In genomic region chr17:915416-916201, GRCh38 we compare ENCODE assay signal across 10 cellular contexts.
A peak's percentile ranks its signal among the peaks of the same experiment; 100 is the strongest.
DNase-seq lines count a peak whose midpoint lies in the region; ATAC-seq lines count a peak whose summit lies in the region.
"Had no signal": no experiment of that assay in that cellular context is flagged by ENCODE, and none has a peak within 500 bp of the region (broad histone marks: within the 10 kb centered on the region; RNA-seq: fewer than 3 reads in every experiment).

No MANE protein-coding gene starts in this region.

- H3K27ac ChIP-seq in mesenchymal stem cell (ENCODE audit: low read length, poor library complexity, severe bottlenecking): no peak overlapping the region

- no peak overlapping the region for H2BK120ac ChIP-seq in mesenchymal stem cell (ENCODE audit: low read depth, low read length)

- H3K14ac ChIP-seq in mesenchymal stem cell (ENCODE audit: low read length in 2 of 2): no peak overlapping the region

- no peak overlapping the region for H2AFZ ChIP-seq in mesenchymal stem cell (ENCODE audit: low read depth, low read length)

- no peaks in the 10 kb centered on the region for H3K9me3 ChIP-seq in mesenchymal stem cell (ENCODE audit: control insufficient read depth, low read length)

- 84% methylated on average over 11 of the region's 11 CpGs for WGBS in mesenchymal stem cell

- no peaks in the 10 kb centered on the region for H3K4me1 Mint-ChIP-seq in activated T-helper 2 cell treated with anti-CD3 and anti-CD28 coated beads, Interferon-gamma antibody, Interleukin-2, Interleukin-4, amounts not matched to agents 10 μg/mL and 5 μg/mL and 100 μg/mL, durations not matched to agents 14 hours and 24 hours and 36 hours (ENCODE audit: low read depth)

- peaks cover 50% of the 10 kb centered on the region for H3K79me1 ChIP-seq in mesenchymal stem cell (replicated peaks; ENCODE audit: low read length, poor library complexity, severe bottlenecking)

- no peak overlapping the region for H2AK5ac ChIP-seq in mesenchymal stem cell (ENCODE audit: low read length, severe bottlenecking)

- H3K4me2 ChIP-seq in mesenchymal stem cell (ENCODE audit: low read length, poor library complexity, severe bottlenecking): no peak overlapping the region

- intact Hi-C loops in Right ventricle myocardium inferior (cut with DNase I): loop anchor here (5.0 kb wide), 2 partner anchors 33 to 62 kb away; partner anchors contain the start of gene NXN
- intact Hi-C loops in cardiac septum (cut with DNase I): loop anchor here (5.0 to 10.0 kb wide), 3 partner anchors 33 to 68 kb away; partner anchors contain the start of gene NXN
- intact Hi-C loops in activated T-helper 2 cell treated with anti-CD3 and anti-CD28 coated beads, Interferon-gamma antibody, Interleukin-2, Interleukin-4, amounts not matched to agents 10 μg/mL and 5 μg/mL and 100 μg/mL, durations not matched to agents 14 hours and 24 hours and 36 hours (cut with micrococcal nuclease): no loop called here

- no peak overlapping the region for H3K4ac ChIP-seq in mesenchymal stem cell (ENCODE audit: low read depth in 1 of 2, low read length in 2 of 2)

- H3K4me3 Mint-ChIP-seq in activated T-helper 2 cell treated with anti-CD3 and anti-CD28 coated beads, Interferon-gamma antibody, Interleukin-2, Interleukin-4, amounts not matched to agents 10 μg/mL and 5 μg/mL and 100 μg/mL, durations not matched to agents 14 hours and 24 hours and 36 hours (ENCODE audit: low read depth): no peak overlapping the region
- H3K4me3 Mint-ChIP-seq: T-helper 1 cell treated with Interleukin-12 subunit alpha and Interleukin-12 subunit beta and Interleukin-4 antibody, amounts not matched to agents 30 μg/mL and 1 μg/mL, for 36 hours had no signal

- no peak overlapping the region for H4K8ac ChIP-seq in mesenchymal stem cell (ENCODE audit: low read length)

- H3K27me3 Mint-ChIP-seq in activated T-helper 2 cell treated with anti-CD3 and anti-CD28 coated beads, Interferon-gamma antibody, Interleukin-2, Interleukin-4, amounts not matched to agents 10 μg/mL and 5 μg/mL and 100 μg/mL, durations not matched to agents 14 hours and 24 hours and 36 hours (ENCODE audit: low read depth): peaks cover under 1% of the 10 kb centered on the region

- H2BK12ac ChIP-seq in mesenchymal stem cell (ENCODE audit: low read length in 2 of 2): no peak overlapping the region

- H4K91ac ChIP-seq in mesenchymal stem cell (ENCODE audit: low read length): no peak overlapping the region

- peaks cover 14% of the 10 kb centered on the region for H3K4me1 ChIP-seq in mesenchymal stem cell (ENCODE audit: control insufficient read depth, insufficient read depth, low read depth, low read length)

- H2BK5ac ChIP-seq in mesenchymal stem cell (ENCODE audit: low read depth, low read length, poor library complexity, severe bottlenecking): no peak overlapping the region

- no peaks in the 10 kb centered on the region for H3K27me3 ChIP-seq in mesenchymal stem cell (ENCODE audit: control insufficient read depth in 1 of 2, insufficient read depth in 1 of 2, low read length in 2 of 2)

- H3K18ac ChIP-seq in mesenchymal stem cell (ENCODE audit: low read depth in 1 of 2, low read length in 2 of 2): peak overlapping the region in 1 of 2 experiments; percentile 34

- no peaks in the 10 kb centered on the region for H3K9me3 Mint-ChIP-seq in activated T-helper 2 cell treated with anti-CD3 and anti-CD28 coated beads, Interferon-gamma antibody, Interleukin-2, Interleukin-4, amounts not matched to agents 10 μg/mL and 5 μg/mL and 100 μg/mL, durations not matched to agents 14 hours and 24 hours and 36 hours
- H3K9me3 Mint-ChIP-seq: T-helper 1 cell treated with Interleukin-12 subunit alpha and Interleukin-12 subunit beta and Interleukin-4 antibody, amounts not matched to agents 30 μg/mL and 1 μg/mL, for 36 hours had no signal

- DNase-seq in Right ventricle myocardium inferior (ENCODE audit: missing footprints): no peak
- DNase-seq in cardiac septum (ENCODE audit: low spot score): no peak
- DNase-seq in dermis blood vessel endothelial cell: peak; percentile 93
- DNase-seq in mesenchymal stem cell: no peak
- no peak for DNase-seq in SK-N-DZ (ENCODE audit: low spot score)
- no peak for DNase-seq in activated T-helper 2 cell treated with anti-CD3 and anti-CD28 coated beads, Interferon-gamma antibody, Interleukin-2, Interleukin-4, amounts not matched to agents 10 μg/mL and 5 μg/mL and 100 μg/mL, durations not matched to agents 14 hours and 24 hours and 36 hours (ENCODE audit: low spot score)
- DNase-seq: stimulated activated naive CD4-positive, alpha-beta T cell had no signal

- peak overlapping the region; percentile 69 for H3K9ac ChIP-seq in mesenchymal stem cell (ENCODE audit: low read length)

- ATAC-seq in Right ventricle myocardium inferior: peak; percentile 55
- ATAC-seq in GM19467 (IDR thresholded peaks at IDR 0.05; ENCODE audit: unreplicated experiment): no peak
- ATAC-seq in GM21786 (IDR thresholded peaks at IDR 0.05; ENCODE audit: unreplicated experiment): no peak

- no peak overlapping the region for H3K4me3 ChIP-seq in mesenchymal stem cell (ENCODE audit: insufficient read depth in 1 of 2, low read depth in 1 of 2, low read length in 2 of 2)

- peaks cover 0 to 19% of the 10 kb centered on the region in 2 experiments for H3K36me3 ChIP-seq in mesenchymal stem cell (ENCODE audit: control insufficient read depth in 1 of 2, insufficient read depth in 2 of 2, low read depth in 1 of 2, low read length in 2 of 2)

- H3K23ac ChIP-seq in mesenchymal stem cell (ENCODE audit: low read length in 2 of 2): no peak overlapping the region

- H3K27ac Mint-ChIP-seq in activated T-helper 2 cell treated with anti-CD3 and anti-CD28 coated beads, Interferon-gamma antibody, Interleukin-2, Interleukin-4, amounts not matched to agents 10 μg/mL and 5 μg/mL and 100 μg/mL, durations not matched to agents 14 hours and 24 hours and 36 hours: no peak overlapping the region
- H3K27ac Mint-ChIP-seq: T-helper 1 cell treated with Interleukin-12 subunit alpha and Interleukin-12 subunit beta and Interleukin-4 antibody, amounts not matched to agents 30 μg/mL and 1 μg/mL, for 36 hours had no signal

- H3K36me3 Mint-ChIP-seq in activated T-helper 2 cell treated with anti-CD3 and anti-CD28 coated beads, Interferon-gamma antibody, Interleukin-2, Interleukin-4, amounts not matched to agents 10 μg/mL and 5 μg/mL and 100 μg/mL, durations not matched to agents 14 hours and 24 hours and 36 hours (ENCODE audit: low read depth): no peaks in the 10 kb centered on the region

- no peak overlapping the region for H2BK15ac ChIP-seq in mesenchymal stem cell (ENCODE audit: low read depth, poor library complexity, severe bottlenecking)
